Comparison of ENCODE assay signal across 22 cellular contexts in genomic region chr11:97460091-97460490, GRCh38.
DNase-seq lines count a peak whose midpoint lies in the region; ATAC-seq, FAIRE-seq and TF ChIP-seq lines count a peak whose summit lies in the region.
"Had no signal": no experiment of that assay in that cellular context is flagged by ENCODE, and none has a peak within 500 bp of the region (broad histone marks: within the 10 kb centered on the region; RNA-seq: fewer than 3 reads in every experiment).

No MANE protein-coding gene starts in this region.

- H3K4me3 Mint-ChIP-seq in GM23338, result no peak overlapping the region
- no peak overlapping the region for H3K4me3 Mint-ChIP-seq in astrocyte (ENCODE audit: unreplicated experiment)
- H3K4me3 Mint-ChIP-seq in mesothelial cell of epicardium, result no peak overlapping the region
- H3K4me3 Mint-ChIP-seq in activated CD4-positive, alpha-beta T cell treated with anti-CD3 and anti-CD28 coated beads, Interleukin-2, amount 10 ng/mL, durations not matched to agents 7 days and 5 days, result no peak overlapping the region
- H3K4me3 Mint-ChIP-seq: CD4-positive, alpha-beta T cell; HFFc6 had no signal

- H3K4me3 ChIP-seq in GM23338 (no peak overlapping the region), astrocyte (ENCODE audit: insufficient read depth, low read depth, low read length) (no peak overlapping the region)
- H3K4me3 ChIP-seq: GM23248 had no signal

- H3K9ac ChIP-seq in astrocyte (ENCODE audit: low read length), result no peak overlapping the region
- H3K9ac ChIP-seq: GM23248 had no signal

- no peak overlapping the region for H3K4me2 ChIP-seq in GM23338
- no peak overlapping the region for H3K4me2 ChIP-seq in astrocyte (ENCODE audit: low read length)

- H4K20me1 ChIP-seq in GM23338 (replicated peaks; ENCODE audit: insufficient read depth), result no peaks in the 10 kb centered on the region
- H4K20me1 ChIP-seq in astrocyte (ENCODE audit: insufficient read depth, low read length), result no peaks in the 10 kb centered on the region

- TF ChIP-seq CTCF in GM23338 (conservative IDR thresholded peaks at IDR 0.05; ENCODE audit: low read depth in 2 of 2), result no peak
- no peak for TF ChIP-seq CTCF in astrocyte (IDR thresholded peaks at IDR 0.05; ENCODE audit: insufficient read depth, low read depth, low read length)
- no peak for TF ChIP-seq CTCF in mesothelial cell of epicardium (IDR thresholded peaks at IDR 0.05; ENCODE audit: unreplicated experiment)

- peaks cover 2% of the 10 kb centered on the region for H3K27me3 Mint-ChIP-seq in GM23338 (ENCODE audit: insufficient read depth, low read depth, poor library complexity)
- H3K27me3 Mint-ChIP-seq in astrocyte (ENCODE audit: low read depth, unreplicated experiment), result no peaks in the 10 kb centered on the region
- no peaks in the 10 kb centered on the region for H3K27me3 Mint-ChIP-seq in mesothelial cell of epicardium (ENCODE audit: low read depth)
- no peaks in the 10 kb centered on the region for H3K27me3 Mint-ChIP-seq in activated CD4-positive, alpha-beta T cell treated with anti-CD3 and anti-CD28 coated beads, Interleukin-2, amount 10 ng/mL, durations not matched to agents 7 days and 5 days
- H3K27me3 Mint-ChIP-seq: CD4-positive, alpha-beta T cell had no signal

- POLR2A ChIA-PET in activated CD4-positive, alpha-beta T cell treated with anti-CD3 and anti-CD28 coated beads, Interleukin-2, amount 10 ng/mL, durations not matched to agents 7 days and 5 days (lab: Charles Lee), result no interaction called here

- no peaks in the 10 kb centered on the region for H3F3A ChIP-seq in GM23338 (replicated peaks; ENCODE audit: low read depth)

- H3K27ac Mint-ChIP-seq in GM23338 (peak overlapping the region; percentile 78; the same call in 1 of the 2 replicates), astrocyte (ENCODE audit: unreplicated experiment) (peak overlapping the region; percentile 70), mesothelial cell of epicardium (peak overlapping the region; percentile 19)
- no peak overlapping the region for H3K27ac Mint-ChIP-seq in activated CD4-positive, alpha-beta T cell treated with anti-CD3 and anti-CD28 coated beads, Interleukin-2, amount 10 ng/mL, durations not matched to agents 7 days and 5 days
- H3K27ac Mint-ChIP-seq: CD4-positive, alpha-beta T cell; HFFc6 had no signal

- H3K9me3 ChIP-seq in astrocyte (ENCODE audit: insufficient read depth, low read depth, low read length), result peaks cover 8% of the 10 kb centered on the region
- H3K9me3 ChIP-seq: Caco-2 had no signal

- H3K27ac ChIP-seq in GM23338 (ENCODE audit: low read depth) (no peak overlapping the region), astrocyte (ENCODE audit: low read depth, low read length) (no peak overlapping the region)
- H3K27ac ChIP-seq: C4-2B, GM23248 had no signal

- H3K36me3 ChIP-seq in GM23338 (ENCODE audit: insufficient read depth) (no peaks in the 10 kb centered on the region; the same call in 1 of the 2 replicates), astrocyte (ENCODE audit: insufficient read depth, low read length) (no peaks in the 10 kb centered on the region)

- H3K27me3 ChIP-seq in GM23338 (ENCODE audit: insufficient read depth) (no peaks in the 10 kb centered on the region), astrocyte (ENCODE audit: insufficient read depth, low read length) (no peaks in the 10 kb centered on the region)

- ATAC-seq in GM23338 (no peak), HG03139 (IDR thresholded peaks at IDR 0.05; ENCODE audit: unreplicated experiment) (no peak)
- ATAC-seq: HCT116 had no signal

- H3K9me3 Mint-ChIP-seq in GM23338 (peaks cover 32% of the 10 kb centered on the region), astrocyte (ENCODE audit: unreplicated experiment) (peaks cover 10% of the 10 kb centered on the region), mesothelial cell of epicardium (peaks cover 25% of the 10 kb centered on the region)
- peaks cover 25% of the 10 kb centered on the region for H3K9me3 Mint-ChIP-seq in activated CD4-positive, alpha-beta T cell treated with anti-CD3 and anti-CD28 coated beads, Interleukin-2, amount 10 ng/mL, durations not matched to agents 7 days and 5 days

- H3K36me3 Mint-ChIP-seq in GM23338 (ENCODE audit: low read depth), result peaks cover 24% of the 10 kb centered on the region
- peaks cover 2% of the 10 kb centered on the region for H3K36me3 Mint-ChIP-seq in astrocyte (ENCODE audit: low read depth, unreplicated experiment)
- H3K36me3 Mint-ChIP-seq in mesothelial cell of epicardium, result peaks cover 12% of the 10 kb centered on the region
- H3K36me3 Mint-ChIP-seq in activated CD4-positive, alpha-beta T cell treated with anti-CD3 and anti-CD28 coated beads, Interleukin-2, amount 10 ng/mL, durations not matched to agents 7 days and 5 days (ENCODE audit: low read depth), result no peaks in the 10 kb centered on the region

- H2AFZ ChIP-seq in GM23338 (no peak overlapping the region), astrocyte (ENCODE audit: low read depth, low read length) (no peak overlapping the region)
- H2AFZ ChIP-seq: GM23248 had no signal

- H3K4me1 ChIP-seq in GM23338 (ENCODE audit: insufficient read depth) (no peaks in the 10 kb centered on the region), astrocyte (ENCODE audit: insufficient read depth, low read length) (no peaks in the 10 kb centered on the region)
- H3K4me1 ChIP-seq: Caco-2 had no signal

- FAIRE-seq in astrocyte (lab: Jason Lieb, UNC), result no peak
- FAIRE-seq: A204.1, GM12892, GM18507 had no signal

- no peaks in the 10 kb centered on the region for H3K79me2 ChIP-seq in GM23338 (replicated peaks; ENCODE audit: insufficient read depth)
- no peaks in the 10 kb centered on the region for H3K79me2 ChIP-seq in astrocyte (ENCODE audit: insufficient read depth, low read length)

- CTCF ChIA-PET in activated CD4-positive, alpha-beta T cell treated with anti-CD3 and anti-CD28 coated beads, Interleukin-2, amount 10 ng/mL, durations not matched to agents 7 days and 5 days (lab: Charles Lee), result no interaction called here

- H3K4me1 Mint-ChIP-seq in GM23338, result no peaks in the 10 kb centered on the region
- peaks cover 9% of the 10 kb centered on the region for H3K4me1 Mint-ChIP-seq in astrocyte (ENCODE audit: low read depth, unreplicated experiment)
- H3K4me1 Mint-ChIP-seq in mesothelial cell of epicardium, result peaks cover 2% of the 10 kb centered on the region
- H3K4me1 Mint-ChIP-seq in activated CD4-positive, alpha-beta T cell treated with anti-CD3 and anti-CD28 coated beads, Interleukin-2, amount 10 ng/mL, durations not matched to agents 7 days and 5 days, result no peaks in the 10 kb centered on the region

- no peak for DNase-seq in GM23338 (ENCODE audit: low spot score)
- DNase-seq in SK-N-DZ (ENCODE audit: low spot score), result peak; percentile 82
- no peak for DNase-seq in astrocyte (ENCODE audit: low read depth)
- no peak for DNase-seq in mesothelial cell of epicardium (ENCODE audit: low spot score in 2 of 2, unreplicated experiment in 2 of 2)
- DNase-seq in activated CD4-positive, alpha-beta T cell treated with anti-CD3 and anti-CD28 coated beads, Interleukin-2, amount 10 ng/mL, durations not matched to agents 7 days and 5 days, result no peak
- DNase-seq in NOMO-1 treated with DMSO at 0.1 percent for 48 hours (lab: John Stamatoyannopoulos, UW; ENCODE audit: unreplicated experiment), result no peak
- DNase-seq in activated naive CD4-positive, alpha-beta T cell treated with Interleukin-2 at 50 U/mL for 16 hours, result no peak
- DNase-seq: ACHN; Caco-2; CD4-positive, alpha-beta T cell; DMS153; DMS79; GDM1; GM23248; H7; HFFc6 had no signal

- H3K9me2 ChIP-seq in GM23338 (ENCODE audit: insufficient read depth), result no peaks in the 10 kb centered on the region

TF ChIP-seq in GM23338, 12 proteins besides CTCF, POLR2A, EP300 and RAD21:
- no peak for TF ChIP-seq NANOG (IDR thresholded peaks at IDR 0.05; ENCODE audit: borderline replicate concordance)
- TF ChIP-seq POLR2AphosphoS5 (IDR thresholded peaks at IDR 0.05; ENCODE audit: low read depth), result no peak
- no peak for TF ChIP-seq REST (IDR thresholded peaks at IDR 0.05; ENCODE audit: unreplicated experiment)
- no peak for TF ChIP-seq CREB1 (CRISPR knock-in tag; IDR thresholded peaks at IDR 0.05; ENCODE audit: low read depth)
TF ChIP-seq in GM23338: peak in this region for 0.
